8 cellular contexts compared by ENCODE assay signal in genomic region chr6:71012871-71013456, GRCh38. TPM values are rescaled to one million over a fixed set of nuclear protein-coding genes. Genes with fewer than 3 reads are reported as not detected.
DNase-seq lines count a peak whose midpoint lies in the region; ATAC-seq and TF ChIP-seq lines count a peak whose summit lies in the region.

No MANE protein-coding gene starts in this region.

- no peak overlapping the region for H2AFZ ChIP-seq in GM23338

- H3K4me1 ChIP-seq in A673 (ENCODE audit: insufficient read depth, low read length, poor library complexity, severe bottlenecking) (no peaks in the 10 kb centered on the region), GM23338 (ENCODE audit: insufficient read depth) (peaks cover 9% of the 10 kb centered on the region)

- POLR2A ChIA-PET in A673 (lab: Charles Lee; ENCODE audit: low non-redundant PET), result no interaction called here

- ATAC-seq in GM23338, result peak; percentile 96
- peak; percentile 69 for ATAC-seq in memory B cell (ENCODE audit: low read depth)

- intact Hi-C loops in A673 (cut with micrococcal nuclease; ENCODE audit: unreplicated experiment), result loop anchor here (2.0 to 5.0 kb wide), 5 partner anchors 131 to 791 kb away; no protein-coding TSS in a partner anchor

- BruUV-seq in A673 (replicated peaks; lab: Mats Ljungman, UMichigan), result no TSS peak

- no peaks in the 10 kb centered on the region for H3K36me3 Mint-ChIP-seq in GM23338 (ENCODE audit: low read depth)
- H3K36me3 Mint-ChIP-seq in memory B cell, result no peaks in the 10 kb centered on the region

- H3K4me3 Mint-ChIP-seq in GM23338 (no peak overlapping the region), memory B cell (no peak overlapping the region)

- CTCF ChIA-PET in A673 (lab: Charles Lee), result interaction anchor here (0.6 kb wide), 1 partner anchor 792 kb away, joined by 3 read pairs; no protein-coding TSS in a partner anchor

- no peak overlapping the region for H3K27ac Mint-ChIP-seq in GM23338
- no peak overlapping the region for H3K27ac Mint-ChIP-seq in memory B cell

- peak; percentile 83 for TF ChIP-seq CTCF in A673 (conservative IDR thresholded peaks at IDR 0.05; ENCODE audit: low read depth, low read length)
- peak; percentile 89 to 97 for TF ChIP-seq CTCF in GM23338 (conservative IDR thresholded peaks at IDR 0.05; ENCODE audit: low read depth in 2 of 2)

- no peaks in the 10 kb centered on the region for H4K20me1 ChIP-seq in GM23338 (replicated peaks; ENCODE audit: insufficient read depth)

- H3K36me3 ChIP-seq in A673 (ENCODE audit: insufficient read depth, low read length, poor library complexity, severe bottlenecking), result no peaks in the 10 kb centered on the region
- H3K36me3 ChIP-seq in GM23338 (ENCODE audit: insufficient read depth), result no peaks in the 10 kb centered on the region

- H3K9me3 ChIP-seq in A673 (ENCODE audit: low read depth, low read length, poor library complexity, severe bottlenecking), result no peaks in the 10 kb centered on the region

- H3K9me3 Mint-ChIP-seq in GM23338 (no peaks in the 10 kb centered on the region), memory B cell (no peaks in the 10 kb centered on the region)

- H3K4me3 ChIP-seq in A673 (ENCODE audit: low read depth, low read length, poor library complexity, severe bottlenecking) (no peak overlapping the region), GM23338 (no peak overlapping the region)
- no peak overlapping the region for H3K4me3 ChIP-seq in Jurkat, Clone E6-1 (ENCODE audit: low read length)

- H3K4me2 ChIP-seq in GM23338, result no peak overlapping the region

- H3K27me3 ChIP-seq in A673 (replicated peaks; ENCODE audit: insufficient read depth, low read depth, low read length, poor library complexity), result no peaks in the 10 kb centered on the region
- H3K27me3 ChIP-seq in GM23338 (ENCODE audit: insufficient read depth), result no peaks in the 10 kb centered on the region

- H3K27me3 Mint-ChIP-seq in GM23338 (ENCODE audit: insufficient read depth, low read depth, poor library complexity), result no peaks in the 10 kb centered on the region
- peaks cover 7% of the 10 kb centered on the region for H3K27me3 Mint-ChIP-seq in memory B cell

- H3K4me1 Mint-ChIP-seq in GM23338 (peaks cover 13% of the 10 kb centered on the region), memory B cell (peaks cover 3% of the 10 kb centered on the region)

- H3K27ac ChIP-seq in A673 (ENCODE audit: low read depth, low read length, poor library complexity, severe bottlenecking), result no peak overlapping the region
- no peak overlapping the region for H3K27ac ChIP-seq in GM23338 (ENCODE audit: low read depth)

- H3K79me2 ChIP-seq in GM23338 (replicated peaks; ENCODE audit: insufficient read depth), result no peaks in the 10 kb centered on the region

- H3K9me2 ChIP-seq in GM23338 (ENCODE audit: insufficient read depth), result no peaks in the 10 kb centered on the region

- H3F3A ChIP-seq in GM23338 (replicated peaks; ENCODE audit: low read depth), result no peaks in the 10 kb centered on the region

- DNase-seq in A673 (ENCODE audit: low spot score), result peak; percentile 70
- peak; percentile 3 for DNase-seq in GF-D8 (lab: John Stamatoyannopoulos, UW)
- DNase-seq in GM23338 (ENCODE audit: low spot score), result peak; percentile 82
- peak; percentile 43 for DNase-seq in Jurkat, Clone E6-1 (ENCODE audit: low read depth, low spot score)
- peak; percentile 74 for DNase-seq in OCI-M1 (lab: John Stamatoyannopoulos, UW)
- peak; percentile 72 for DNase-seq in dermis blood vessel endothelial cell
- DNase-seq in memory B cell (ENCODE audit: low spot score in 2 of 2), result peak in 1 of 2 donors; percentile 17
- DNase-seq in ecto neural progenitor cell (ENCODE audit: low spot score), result no peak

TF ChIP-seq in GM23338, 12 proteins besides CTCF, POLR2A, EP300 and RAD21 (continues in another document):
- TF ChIP-seq ETS1 (IDR thresholded peaks at IDR 0.05), result no peak
- no peak for TF ChIP-seq ZNF462 (CRISPR knock-in tag; IDR thresholded peaks at IDR 0.05)
- no peak for TF ChIP-seq EZH2 (IDR thresholded peaks at IDR 0.05; ENCODE audit: low read depth, unreplicated experiment)
- TF ChIP-seq POLR2AphosphoS5 (IDR thresholded peaks at IDR 0.05; ENCODE audit: low read depth), result no peak
- TF ChIP-seq ZNF114 (CRISPR knock-in tag; IDR thresholded peaks at IDR 0.05), result no peak
- TF ChIP-seq NANOG (IDR thresholded peaks at IDR 0.05; ENCODE audit: borderline replicate concordance), result no peak
- TF ChIP-seq EZH2phosphoT487 (IDR thresholded peaks at IDR 0.05; ENCODE audit: unreplicated experiment), result no peak
- no peak for TF ChIP-seq CREB1 (CRISPR knock-in tag; IDR thresholded peaks at IDR 0.05; ENCODE audit: low read depth)
- TF ChIP-seq STAT1 (IDR thresholded peaks at IDR 0.05; ENCODE audit: unreplicated experiment), result no peak
- TF ChIP-seq ZNF331 (CRISPR knock-in tag; IDR thresholded peaks at IDR 0.05; ENCODE audit: low read depth), result no peak
- TF ChIP-seq JUNB (IDR thresholded peaks at IDR 0.05; ENCODE audit: unreplicated experiment), result no peak

RNA-seq across cellular contexts. Expression of gene B3GAT2, which starts 56.1 kb away (rescaled TPM):
- total RNA-seq in A673 (2021) (not detected in 2 replicates), dermis blood vessel endothelial cell (under 0.01 TPM in 1 of 2 replicates, not detected in the other)
- 1.0 and 1.8 TPM in 2 replicates for total RNA-seq in GM23338 (2014; rRNA removed; shearing (Covaris generic))
- 0.92 and 1.7 TPM in 2 replicates for polyA plus RNA-seq in GM23338 (2016; fragmentation: Nextera tagmentation; extraction: Ambion mirVana)
- 0.48 TPM for polyA plus RNA-seq in Jurkat, Clone E6-1 (2012; ENCODE audit: insufficient read depth, insufficient read length)
